Comparison of ENCODE assay signal across 23 cellular contexts in the genomic region with DNA sequence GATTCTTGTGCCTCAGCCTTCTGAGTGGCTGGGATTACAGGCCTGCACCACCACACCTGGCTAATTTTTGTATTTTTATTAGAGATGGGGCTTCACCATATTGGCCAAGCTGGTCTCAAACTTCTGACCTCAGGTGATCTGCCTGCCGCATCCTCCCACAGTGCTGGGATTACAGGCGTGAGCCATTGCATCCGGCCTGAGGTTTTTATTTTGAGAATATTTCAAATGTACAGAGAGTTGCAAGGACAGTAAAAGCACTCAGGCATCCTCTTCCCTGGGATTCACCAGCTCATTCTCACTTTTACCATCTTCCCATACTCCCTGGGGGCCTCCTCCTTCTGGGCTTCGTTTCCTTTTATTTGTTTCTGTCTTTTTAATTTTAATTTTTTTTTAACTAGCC. TPM values are rescaled to one million over a fixed set of nuclear protein-coding genes. Genes with fewer than 3 reads are reported as not detected.
A peak's percentile ranks its signal among the peaks of the same experiment; 100 is the strongest.
DNase-seq lines count a peak whose midpoint lies in the region; FAIRE-seq and TF ChIP-seq lines count a peak whose summit lies in the region.
"Had no signal": no experiment of that assay in that cellular context is flagged by ENCODE, and none has a peak within 500 bp of the region (broad histone marks: within the 10 kb centered on the region; RNA-seq: fewer than 3 reads in every experiment).

No MANE protein-coding gene starts in this region.

- CTCF ChIA-PET in activated CD4-positive, alpha-beta memory T cell treated with anti-CD3 and anti-CD28 coated beads for 36 hours (lab: Charles Lee), result interaction anchor here (0.7 to 1.9 kb wide), 3 partner anchors 11 to 45 kb away, joined by 3 to 6 read pairs (median 3); no protein-coding TSS in a partner anchor
- CTCF ChIA-PET in activated CD4-positive, alpha-beta memory T cell treated with anti-CD3 and anti-CD28 coated beads, Interleukin-2, amount 10 ng/mL, durations not matched to agents 7 days and 5 days (lab: Charles Lee), result interaction anchor here (0.7 to 1.4 kb wide), 2 partner anchors 101 to 117 kb away, joined by 3 read pairs; no protein-coding TSS in a partner anchor
- CTCF ChIA-PET in RWPE1 (lab: Yijun Ruan, JAX) (no interaction called here), endothelial cell of umbilical vein (lab: Charles Lee) (interaction anchor here (0.6 to 1.5 kb wide), 7 partner anchors 8 to 101 kb away, joined by 3 to 5 read pairs (median 3); a partner anchor contains a TSS)

- no peaks in the 10 kb centered on the region for H3K27me3 Mint-ChIP-seq in activated CD4-positive, alpha-beta memory T cell treated with anti-CD3 and anti-CD28 coated beads for 36 hours
- H3K27me3 Mint-ChIP-seq in activated CD4-positive, alpha-beta memory T cell treated with anti-CD3 and anti-CD28 coated beads, Interleukin-2, amount 10 ng/mL, durations not matched to agents 7 days and 5 days, result no peaks in the 10 kb centered on the region
- H3K27me3 Mint-ChIP-seq: activated B cell treated with CpG ODN at 0.5 μM for 24 hours had no signal

- H3K27ac ChIP-seq in RWPE1, result peak overlapping the region; percentile 64
- peak overlapping the region; percentile 58 for H3K27ac ChIP-seq in endothelial cell of umbilical vein (ENCODE audit: insufficient read depth, low read depth, low read length)
- H3K27ac ChIP-seq: esophagus squamous epithelium, upper lobe of left lung had no signal

- H3K27me3 ChIP-seq in endothelial cell of umbilical vein (ENCODE audit: control insufficient read depth in 2 of 2, insufficient read depth in 2 of 2, low read length in 2 of 2) (no peaks in the 10 kb centered on the region), skeletal muscle satellite cell (ENCODE audit: control insufficient read depth, insufficient read depth, low read length) (no peaks in the 10 kb centered on the region)
- H3K27me3 ChIP-seq: dorsolateral prefrontal cortex, esophagus squamous epithelium, upper lobe of left lung had no signal

- H3K9me1 ChIP-seq in endothelial cell of umbilical vein (replicated peaks; ENCODE audit: control insufficient read depth, extremely low read depth, insufficient read depth, low read length), result no peaks in the 10 kb centered on the region

- no TSS peak for BruUV-seq in endothelial cell of umbilical vein (replicated peaks; lab: Mats Ljungman, UMichigan)

- H3K27ac Mint-ChIP-seq in activated CD4-positive, alpha-beta memory T cell treated with anti-CD3 and anti-CD28 coated beads for 36 hours, result peak overlapping the region; percentile 61
- H3K27ac Mint-ChIP-seq in activated CD4-positive, alpha-beta memory T cell treated with anti-CD3 and anti-CD28 coated beads, Interleukin-2, amount 10 ng/mL, durations not matched to agents 7 days and 5 days, result no peak overlapping the region
- H3K27ac Mint-ChIP-seq: activated B cell treated with CpG ODN at 0.5 μM for 24 hours, nephron had no signal

- peaks cover 3% of the 10 kb centered on the region for H4K20me1 ChIP-seq in endothelial cell of umbilical vein (replicated peaks; ENCODE audit: control insufficient read depth, extremely low read depth, insufficient read depth, low read length)

- no peak for FAIRE-seq in endothelial cell of umbilical vein (lab: Jason Lieb, UNC)
- no peak for FAIRE-seq in GM12892 (lab: Jason Lieb, UNC)
- FAIRE-seq: A204.1, HepG2 had no signal

- H3K4me3 Mint-ChIP-seq in activated CD4-positive, alpha-beta memory T cell treated with anti-CD3 and anti-CD28 coated beads for 36 hours, result no peak overlapping the region
- no peak overlapping the region for H3K4me3 Mint-ChIP-seq in activated CD4-positive, alpha-beta memory T cell treated with anti-CD3 and anti-CD28 coated beads, Interleukin-2, amount 10 ng/mL, durations not matched to agents 7 days and 5 days
- H3K4me3 Mint-ChIP-seq: activated B cell treated with CpG ODN at 0.5 μM for 24 hours; activated naive CD4-positive, alpha-beta T cell treated with anti-CD3 and anti-CD28 coated beads for 36 hours; nephron had no signal

- no peak for TF ChIP-seq POLR2A in endothelial cell of umbilical vein (IDR thresholded peaks at IDR 0.05; ENCODE audit: low read depth, low read length)
- no peak for TF ChIP-seq POLR2A in GM12892 (IDR thresholded peaks at IDR 0.05; ENCODE audit: low read depth, low read length)

- dilution Hi-C loops in endothelial cell of umbilical vein (cut with MboI; ENCODE audit: extremely low pct_ligation_motif_present, low sequenced_read_pairs), result no loop called here

- no peak overlapping the region for H3K4me2 ChIP-seq in endothelial cell of umbilical vein (ENCODE audit: insufficient read depth, low read length)
- no peak overlapping the region for H3K4me2 ChIP-seq in skeletal muscle satellite cell (ENCODE audit: low read length)

- POLR2A ChIA-PET in activated CD4-positive, alpha-beta memory T cell treated with anti-CD3 and anti-CD28 coated beads for 36 hours (lab: Charles Lee), result interaction anchor here (1.3 to 1.4 kb wide), 2 partner anchors 11 to 37 kb away, joined by 5 to 6 read pairs; a partner anchor contains a TSS
- POLR2A ChIA-PET in activated CD4-positive, alpha-beta memory T cell treated with anti-CD3 and anti-CD28 coated beads, Interleukin-2, amount 10 ng/mL, durations not matched to agents 7 days and 5 days (lab: Charles Lee), result interaction anchor here (1.0 to 16.0 kb wide), 3 partner anchors 10 to 39 kb away, joined by 3 to 396 read pairs (median 3); no protein-coding TSS in a partner anchor
- POLR2A ChIA-PET in RWPE1 (lab: Yijun Ruan, JAX; ENCODE audit: low non-redundant PET) (no interaction called here), endothelial cell of umbilical vein (lab: Charles Lee) (interaction anchor here (1.2 kb wide), 1 partner anchor 12 kb away, joined by 4 read pairs; a partner anchor contains a TSS)

- intact Hi-C loops in activated CD4-positive, alpha-beta memory T cell treated with anti-CD3 and anti-CD28 coated beads for 36 hours (cut with micrococcal nuclease), result no loop called here
- intact Hi-C loops in endothelial cell of umbilical vein (cut with micrococcal nuclease), result no loop called here

- H3K36me3 Mint-ChIP-seq in activated CD4-positive, alpha-beta memory T cell treated with anti-CD3 and anti-CD28 coated beads for 36 hours, result peaks cover 29% of the 10 kb centered on the region
- peaks cover 56% of the 10 kb centered on the region for H3K36me3 Mint-ChIP-seq in activated CD4-positive, alpha-beta memory T cell treated with anti-CD3 and anti-CD28 coated beads, Interleukin-2, amount 10 ng/mL, durations not matched to agents 7 days and 5 days (ENCODE audit: low read depth)

- no peak for TF ChIP-seq CTCF in RWPE1 (conservative IDR thresholded peaks at IDR 0.05; ENCODE audit: low read depth)
- TF ChIP-seq CTCF in endothelial cell of umbilical vein (IDR thresholded peaks at IDR 0.05; ENCODE audit: extremely low read depth in 1 of 2, insufficient read depth in 1 of 2, low read depth in 1 of 2, low read length in 2 of 2), result no peak

- H3K79me2 ChIP-seq in endothelial cell of umbilical vein (ENCODE audit: control insufficient read depth, insufficient read depth, low read length), result peaks cover 93% of the 10 kb centered on the region

- no peak overlapping the region for H3K9ac ChIP-seq in endothelial cell of umbilical vein (replicated peaks; ENCODE audit: extremely low read depth, insufficient read depth, low read length)
- H3K9ac ChIP-seq in skeletal muscle satellite cell (ENCODE audit: low read depth, low read length), result peak overlapping the region; percentile 26

- peaks cover 3 to 8% of the 10 kb centered on the region in 2 experiments for H3K36me3 ChIP-seq in endothelial cell of umbilical vein (ENCODE audit: control insufficient read depth in 2 of 2, extremely low read depth in 1 of 2, insufficient read depth in 2 of 2, low read length in 2 of 2)
- peaks cover 34% of the 10 kb centered on the region for H3K36me3 ChIP-seq in skeletal muscle satellite cell (ENCODE audit: insufficient read depth, low read length)

- no peak overlapping the region for H3K4me3 ChIP-seq in endothelial cell of umbilical vein (replicated peaks in 1 of 3; ENCODE audit: insufficient read depth in 1 of 3, low read depth in 1 of 3, low read length in 3 of 3)
- H3K4me3 ChIP-seq in skeletal muscle satellite cell (ENCODE audit: low read length), result no peak overlapping the region
- H3K4me3 ChIP-seq: dorsolateral prefrontal cortex, esophagus squamous epithelium, upper lobe of left lung had no signal

- H3K4me1 Mint-ChIP-seq in activated CD4-positive, alpha-beta memory T cell treated with anti-CD3 and anti-CD28 coated beads for 36 hours (ENCODE audit: low read depth), result peaks cover 81% of the 10 kb centered on the region
- peaks cover 68% of the 10 kb centered on the region for H3K4me1 Mint-ChIP-seq in activated CD4-positive, alpha-beta memory T cell treated with anti-CD3 and anti-CD28 coated beads, Interleukin-2, amount 10 ng/mL, durations not matched to agents 7 days and 5 days

- H2AFZ ChIP-seq in endothelial cell of umbilical vein (ENCODE audit: low read depth, low read length), result no peak overlapping the region

- H3K4me1 ChIP-seq in endothelial cell of umbilical vein (ENCODE audit: control insufficient read depth, extremely low read depth, insufficient read depth, low read length), result peaks cover 54% of the 10 kb centered on the region
- H3K4me1 ChIP-seq in skeletal muscle satellite cell (ENCODE audit: control insufficient read depth, insufficient read depth, low read length), result peaks cover 49% of the 10 kb centered on the region

- no peak for DNase-seq in activated CD4-positive, alpha-beta memory T cell treated with anti-CD3 and anti-CD28 coated beads for 36 hours
- DNase-seq in activated CD4-positive, alpha-beta memory T cell treated with anti-CD3 and anti-CD28 coated beads, Interleukin-2, amount 10 ng/mL, durations not matched to agents 7 days and 5 days, result no peak
- DNase-seq in RWPE1 (ENCODE audit: low spot score) (no peak), endothelial cell of umbilical vein (ENCODE audit: low read depth, low spot score) (no peak), HPDE6-E6E7 (ENCODE audit: extremely low spot score) (no peak), dermis blood vessel endothelial cell (no peak), GM12892 (ENCODE audit: insufficient read length) (no peak)
- DNase-seq: activated B cell treated with CpG ODN at 0.5 μM for 24 hours; dorsolateral prefrontal cortex; esophagus squamous epithelium; head of caudate nucleus; MM.1S; NCI-H2029; NCI-H446 treated with DMSO at 0.1 percent for 48 hours; Right ventricle myocardium superior; stimulated activated naive CD4-positive, alpha-beta T cell; T-helper 2 cell; upper lobe of left lung had no signal

- H3K9me3 ChIP-seq in endothelial cell of umbilical vein (replicated peaks; ENCODE audit: control insufficient read depth, insufficient read depth, low read length) (no peaks in the 10 kb centered on the region), skeletal muscle satellite cell (replicated peaks; ENCODE audit: low read length) (no peaks in the 10 kb centered on the region)
- H3K9me3 ChIP-seq: esophagus squamous epithelium, upper lobe of left lung had no signal

- no peaks in the 10 kb centered on the region for H3K9me3 Mint-ChIP-seq in activated CD4-positive, alpha-beta memory T cell treated with anti-CD3 and anti-CD28 coated beads for 36 hours
- H3K9me3 Mint-ChIP-seq in activated CD4-positive, alpha-beta memory T cell treated with anti-CD3 and anti-CD28 coated beads, Interleukin-2, amount 10 ng/mL, durations not matched to agents 7 days and 5 days, result no peaks in the 10 kb centered on the region
- H3K9me3 Mint-ChIP-seq: activated B cell treated with CpG ODN at 0.5 μM for 24 hours; activated naive CD4-positive, alpha-beta T cell treated with anti-CD3 and anti-CD28 coated beads for 36 hours; nephron had no signal

RNA-seq across cellular contexts. Expression of a gene that starts 12.1 kb away (rescaled TPM):
- total RNA-seq in activated CD4-positive, alpha-beta memory T cell treated with anti-CD3 and anti-CD28 coated beads for 36 hours, result 10 to 100 TPM; 93.3 to 97.4 TPM
- total RNA-seq in activated CD4-positive, alpha-beta memory T cell treated with anti-CD3 and anti-CD28 coated beads, Interleukin-2, amount 10 ng/mL, durations not matched to agents 7 days and 5 days, result 100 to 1,000 TPM; 168 TPM
- total RNA-seq in endothelial cell of umbilical vein, result 126 and 138 TPM in 2 replicates
- polyA plus RNA-seq in endothelial cell of umbilical vein, result 68.1 and 85.1 TPM in 2 replicates
- polyA plus RNA-seq in endothelial cell of umbilical vein (2011; cell fraction: cytosol; rRNA removed), result 39.4 and 44.2 TPM in 2 replicates
- polyA plus RNA-seq in endothelial cell of umbilical vein (2011; cell fraction: nucleus; rRNA removed), result 186 and 198 TPM in 2 replicates
- 54.1 and 54.9 TPM in 2 replicates for polyA plus RNA-seq in endothelial cell of umbilical vein (2012)
- polyA minus RNA-seq in endothelial cell of umbilical vein, result 86.6 and 102 TPM in 2 replicates
- 22.4 TPM for polyA minus RNA-seq in endothelial cell of umbilical vein (2011; cell fraction: cytosol; rRNA and poly(A)+ RNA removed)
- 145 and 223 TPM in 2 replicates for polyA minus RNA-seq in endothelial cell of umbilical vein (2011; cell fraction: nucleus; rRNA and poly(A)+ RNA removed)
- 43.3 and 49.1 TPM in 2 replicates for total RNA-seq in skeletal muscle satellite cell (2012; rRNA removed)
- total RNA-seq in dermis blood vessel endothelial cell, result 33.0 and 37.8 TPM in 2 replicates
- polyA plus RNA-seq in GM12892 (2012; ENCODE audit: missing spikeins), result 23.7 TPM

RNA-seq across cellular contexts. Expression of a gene that starts 24.0 kb away (rescaled TPM):
- 10 to 100 TPM; 23.3 to 25.5 TPM for total RNA-seq in activated CD4-positive, alpha-beta memory T cell treated with anti-CD3 and anti-CD28 coated beads for 36 hours
- total RNA-seq in activated CD4-positive, alpha-beta memory T cell treated with anti-CD3 and anti-CD28 coated beads, Interleukin-2, amount 10 ng/mL, durations not matched to agents 7 days and 5 days, result 10 to 100 TPM; 31.1 to 32.8 TPM
- 20.1 and 24.2 TPM in 2 replicates for total RNA-seq in endothelial cell of umbilical vein
- polyA plus RNA-seq in endothelial cell of umbilical vein, result 33.6 and 38.1 TPM in 2 replicates
- 19.9 and 24.6 TPM in 2 replicates for polyA plus RNA-seq in endothelial cell of umbilical vein (2011; cell fraction: cytosol; rRNA removed)
- polyA plus RNA-seq in endothelial cell of umbilical vein (2011; cell fraction: nucleus; rRNA removed), result 33.5 and 50.8 TPM in 2 replicates
- polyA plus RNA-seq in endothelial cell of umbilical vein (2012), result 14.3 and 15.8 TPM in 2 replicates
- 40.5 and 44.8 TPM in 2 replicates for polyA minus RNA-seq in endothelial cell of umbilical vein
- polyA minus RNA-seq in endothelial cell of umbilical vein (2011; cell fraction: cytosol; rRNA and poly(A)+ RNA removed), result 4.0 TPM
- 21.8 and 24.5 TPM in 2 replicates for polyA minus RNA-seq in endothelial cell of umbilical vein (2011; cell fraction: nucleus; rRNA and poly(A)+ RNA removed)
- total RNA-seq in skeletal muscle satellite cell (2012; rRNA removed), result 14.7 and 18.1 TPM in 2 replicates
- total RNA-seq in dermis blood vessel endothelial cell, result 19.5 and 28.1 TPM in 2 replicates
- 17.4 TPM for polyA plus RNA-seq in GM12892 (2012; ENCODE audit: missing spikeins)
